ENCODE assay signal across 28 cellular contexts in the genomic region with DNA sequence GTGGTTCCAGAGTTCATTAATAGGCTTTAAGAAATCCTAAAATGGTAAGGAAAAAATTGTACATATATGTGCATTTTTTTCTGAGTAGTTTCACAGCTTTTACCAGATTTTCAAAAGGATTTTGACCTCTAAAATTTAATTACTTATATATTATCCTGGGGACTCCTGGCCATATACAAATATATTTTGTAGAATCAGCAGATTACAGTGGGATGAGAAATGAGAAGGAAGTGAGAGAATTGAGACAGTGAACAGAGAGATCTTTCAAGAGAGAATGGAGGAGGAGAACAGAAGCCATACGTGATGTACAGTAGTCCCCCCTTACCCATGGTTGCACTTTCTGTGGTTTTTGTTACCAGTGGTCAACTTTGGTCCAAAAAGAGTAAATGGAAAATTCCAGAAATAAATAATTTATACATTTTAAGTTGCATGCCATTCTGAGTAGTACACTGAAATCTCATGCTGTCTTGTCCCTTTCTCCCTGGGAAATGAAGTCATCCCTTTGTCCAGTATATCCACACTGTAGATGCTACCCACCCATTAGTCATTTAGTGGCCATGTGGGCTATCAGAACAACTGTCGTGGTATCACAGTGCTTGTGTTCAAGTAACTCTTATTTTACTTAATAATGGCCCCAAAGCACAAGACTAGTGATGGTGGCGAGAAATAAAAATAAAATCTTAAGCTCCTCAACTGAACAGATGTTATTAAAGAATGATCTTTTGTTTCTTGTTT.
"Had no signal": no experiment of that assay in that cellular context is flagged by ENCODE, and none has a peak within 500 bp of the region (broad histone marks: within the 10 kb centered on the region; RNA-seq: fewer than 3 reads in every experiment).

No MANE protein-coding gene starts in this region.

- ATAC-seq: effector memory CD8-positive, alpha-beta T cell; gastroesophageal sphincter; heart left ventricle; left cardiac atrium; left lung; natural killer cell; psoas muscle; right cardiac atrium; stimulated activated effector memory CD8-positive, alpha-beta T cell treated with anti-CD3 and anti-CD28 coated beads, Interleukin-12 subunit alpha, Interleukin-12 subunit beta, amount 100 ng/mL, for 72 hours had no signal

- H3K4me1 ChIP-seq: esophagus squamous epithelium, gastroesophageal sphincter, left lung, psoas muscle, stomach, thyroid gland, vagina had no signal

- H3K27me3 ChIP-seq: esophagus squamous epithelium, gastroesophageal sphincter, heart left ventricle, left lung, ovary, stomach, thyroid gland, vagina had no signal

- H3K4me2 ChIP-seq: smooth muscle cell had no signal

- H3K27ac ChIP-seq: esophagus squamous epithelium, gastroesophageal sphincter, heart left ventricle, left lung, ovary, psoas muscle, stomach, thyroid gland, vagina had no signal

- DNase-seq: cortex of kidney; effector memory CD8-positive, alpha-beta T cell; erythroblast; esophagus squamous epithelium; heart left ventricle; hippocampal formation; left cardiac atrium; left lung; mesendoderm; midbrain; natural killer cell; occipital lobe; ovary; posterior cingulate gyrus; psoas muscle; right cardiac atrium; stimulated activated CD4-positive, alpha-beta T cell treated with anti-CD3 and anti-CD28 coated beads, Interleukin-2, amount 100 ng/mL, for 24 hours; stimulated activated CD4-positive, alpha-beta T cell treated with anti-CD3 and anti-CD28 coated beads, Interleukin-4, amount 100 ng/mL, for 24 hours; stimulated activated naive CD4-positive, alpha-beta T cell treated with Interleukin-2 at 50 U/mL for 16 hours; stomach; thyroid gland; trophoblast cell had no signal

- FAIRE-seq: endometrium, islet of Langerhans had no signal

- H3K4me3 ChIP-seq: esophagus squamous epithelium, gastroesophageal sphincter, heart left ventricle, left lung, ovary, psoas muscle, smooth muscle cell, stomach, thyroid gland, vagina had no signal

- H3K36me3 ChIP-seq: ovary, thyroid gland had no signal

- H3K9me3 ChIP-seq: esophagus squamous epithelium, gastroesophageal sphincter, heart left ventricle, left lung, ovary, psoas muscle, stomach, thyroid gland, vagina had no signal
